Comparison of ENCODE assay signal across 21 cellular contexts in genomic region chr11:48058777-48059176, GRCh38.
A peak's percentile ranks its signal among the peaks of the same experiment; 100 is the strongest.
DNase-seq lines count a peak whose midpoint lies in the region; ATAC-seq and TF ChIP-seq lines count a peak whose summit lies in the region.
"Had no signal": no experiment of that assay in that cellular context is flagged by ENCODE, and none has a peak within 500 bp of the region (broad histone marks: within the 10 kb centered on the region; RNA-seq: fewer than 3 reads in every experiment).

No MANE protein-coding gene starts in this region.

- H3K4me3 Mint-ChIP-seq in activated naive CD4-positive, alpha-beta T cell treated with anti-CD3 and anti-CD28 coated beads, Interleukin-2, amount 50 U/mL, for 24 hours, result peak overlapping the region; percentile 51
- no peak overlapping the region for H3K4me3 Mint-ChIP-seq in activated naive CD4-positive, alpha-beta T cell treated with anti-CD3 and anti-CD28 coated beads for 36 hours
- H3K4me3 Mint-ChIP-seq in T-helper 17 cell, result peak overlapping the region; percentile 43
- H3K4me3 Mint-ChIP-seq in mesothelial cell of epicardium, result no peak overlapping the region
- H3K4me3 Mint-ChIP-seq in type B pancreatic cell, result no peak overlapping the region
- H3K4me3 Mint-ChIP-seq: HFFc6 had no signal

- no peaks in the 10 kb centered on the region for H3K9me3 ChIP-seq in T-helper 17 cell (ENCODE audit: control insufficient read depth, low read length, poor library complexity, severe bottlenecking)
- H3K9me3 ChIP-seq: gastrocnemius medialis, SJSA1, suprapubic skin had no signal

- no peaks in the 10 kb centered on the region for H3K27me3 Mint-ChIP-seq in activated naive CD4-positive, alpha-beta T cell treated with anti-CD3 and anti-CD28 coated beads, Interleukin-2, amount 50 U/mL, for 24 hours
- no peaks in the 10 kb centered on the region for H3K27me3 Mint-ChIP-seq in activated naive CD4-positive, alpha-beta T cell treated with anti-CD3 and anti-CD28 coated beads for 36 hours (ENCODE audit: low read depth)
- H3K27me3 Mint-ChIP-seq in T-helper 17 cell (no peaks in the 10 kb centered on the region), mesothelial cell of epicardium (ENCODE audit: low read depth) (no peaks in the 10 kb centered on the region), type B pancreatic cell (no peaks in the 10 kb centered on the region)

- peaks cover 88% of the 10 kb centered on the region for H3K4me1 Mint-ChIP-seq in activated naive CD4-positive, alpha-beta T cell treated with anti-CD3 and anti-CD28 coated beads, Interleukin-2, amount 50 U/mL, for 24 hours
- peaks cover 84% of the 10 kb centered on the region for H3K4me1 Mint-ChIP-seq in activated naive CD4-positive, alpha-beta T cell treated with anti-CD3 and anti-CD28 coated beads for 36 hours (ENCODE audit: low read depth)
- H3K4me1 Mint-ChIP-seq in T-helper 17 cell, result peaks cover 53% of the 10 kb centered on the region
- peaks cover 47% of the 10 kb centered on the region for H3K4me1 Mint-ChIP-seq in mesothelial cell of epicardium
- H3K4me1 Mint-ChIP-seq in type B pancreatic cell (ENCODE audit: unreplicated experiment), result peaks cover 45% of the 10 kb centered on the region

- no peak for ATAC-seq in T-helper 17 cell
- no peak for ATAC-seq in GM18861 (IDR thresholded peaks at IDR 0.05; ENCODE audit: unreplicated experiment)
- ATAC-seq: esophagus mucosa, gastrocnemius medialis, Panc1 had no signal

- DNase-seq in activated naive CD4-positive, alpha-beta T cell treated with anti-CD3 and anti-CD28 coated beads for 36 hours, result no peak
- DNase-seq in T-helper 17 cell (no peak), mesothelial cell of epicardium (ENCODE audit: low spot score in 2 of 2, unreplicated experiment in 2 of 2) (no peak), type B pancreatic cell (ENCODE audit: extremely low spot score, unreplicated experiment) (no peak)
- DNase-seq in activated CD8-positive, alpha-beta memory T cell treated with anti-CD3 and anti-CD28 coated beads, Interleukin-2, amount 50 U/mL, for 4 hours, result no peak
- DNase-seq: activated CD4-positive, CD25-positive, alpha-beta regulatory T cell treated with anti-CD3 and anti-CD28 coated beads, Interleukin-2, amount 50 U/mL, for 72 hours; central memory CD4-positive, alpha-beta T cell; COR-L47; gastrocnemius medialis; HFFc6; kidney glomerular epithelial cell; NCI-H1694; NCI-H2227 treated with DMSO at 0.1 percent for 48 hours; NCI-H82; T-helper 9 cell had no signal

- intact Hi-C loops in activated naive CD4-positive, alpha-beta T cell treated with anti-CD3 and anti-CD28 coated beads for 36 hours (cut with micrococcal nuclease), result no loop called here

- TF ChIP-seq CTCF in mesothelial cell of epicardium (IDR thresholded peaks at IDR 0.05; ENCODE audit: unreplicated experiment) (no peak), type B pancreatic cell (conservative IDR thresholded peaks at IDR 0.05) (no peak)

- H3K27ac Mint-ChIP-seq in activated naive CD4-positive, alpha-beta T cell treated with anti-CD3 and anti-CD28 coated beads, Interleukin-2, amount 50 U/mL, for 24 hours, result peak overlapping the region; percentile 68
- no peak overlapping the region for H3K27ac Mint-ChIP-seq in activated naive CD4-positive, alpha-beta T cell treated with anti-CD3 and anti-CD28 coated beads for 36 hours
- H3K27ac Mint-ChIP-seq in T-helper 17 cell (peak overlapping the region; percentile 85), mesothelial cell of epicardium (peak overlapping the region; percentile 30), type B pancreatic cell (peak overlapping the region; percentile 65)
- H3K27ac Mint-ChIP-seq: HFFc6 had no signal

- no peaks in the 10 kb centered on the region for H3K36me3 Mint-ChIP-seq in activated naive CD4-positive, alpha-beta T cell treated with anti-CD3 and anti-CD28 coated beads, Interleukin-2, amount 50 U/mL, for 24 hours
- H3K36me3 Mint-ChIP-seq in activated naive CD4-positive, alpha-beta T cell treated with anti-CD3 and anti-CD28 coated beads for 36 hours (ENCODE audit: low read depth), result peaks cover 2% of the 10 kb centered on the region
- H3K36me3 Mint-ChIP-seq in T-helper 17 cell (ENCODE audit: low read depth) (no peaks in the 10 kb centered on the region), mesothelial cell of epicardium (peaks cover 3% of the 10 kb centered on the region), type B pancreatic cell (no peaks in the 10 kb centered on the region)

- CTCF ChIA-PET in activated naive CD4-positive, alpha-beta T cell treated with anti-CD3 and anti-CD28 coated beads for 36 hours (lab: Charles Lee), result interaction anchor here (0.9 kb wide), 1 partner anchor 49 kb away, joined by 3 read pairs; no protein-coding TSS in a partner anchor

- H3K9me3 Mint-ChIP-seq in activated naive CD4-positive, alpha-beta T cell treated with anti-CD3 and anti-CD28 coated beads, Interleukin-2, amount 50 U/mL, for 24 hours, result no peaks in the 10 kb centered on the region
- H3K9me3 Mint-ChIP-seq in activated naive CD4-positive, alpha-beta T cell treated with anti-CD3 and anti-CD28 coated beads for 36 hours, result no peaks in the 10 kb centered on the region
- H3K9me3 Mint-ChIP-seq in mesothelial cell of epicardium (no peaks in the 10 kb centered on the region), type B pancreatic cell (no peaks in the 10 kb centered on the region)
- H3K9me3 Mint-ChIP-seq: HFFc6 had no signal

Comparison
In these comparisons a context has a peak if more than half of its experiments do, and no peak if none do; other contexts are left out.
1. H3K4me3 Mint-ChIP-seq: peak in activated naive CD4-positive, alpha-beta T cell treated with anti-CD3 and anti-CD28 coated beads, Interleukin-2, amount 50 U/mL, for 24 hours (single experiment) and T-helper 17 cell (single experiment); none in activated naive CD4-positive, alpha-beta T cell treated with anti-CD3 and anti-CD28 coated beads for 36 hours (single experiment), mesothelial cell of epicardium (single experiment) and type B pancreatic cell (single experiment).